In the genomic region with DNA sequence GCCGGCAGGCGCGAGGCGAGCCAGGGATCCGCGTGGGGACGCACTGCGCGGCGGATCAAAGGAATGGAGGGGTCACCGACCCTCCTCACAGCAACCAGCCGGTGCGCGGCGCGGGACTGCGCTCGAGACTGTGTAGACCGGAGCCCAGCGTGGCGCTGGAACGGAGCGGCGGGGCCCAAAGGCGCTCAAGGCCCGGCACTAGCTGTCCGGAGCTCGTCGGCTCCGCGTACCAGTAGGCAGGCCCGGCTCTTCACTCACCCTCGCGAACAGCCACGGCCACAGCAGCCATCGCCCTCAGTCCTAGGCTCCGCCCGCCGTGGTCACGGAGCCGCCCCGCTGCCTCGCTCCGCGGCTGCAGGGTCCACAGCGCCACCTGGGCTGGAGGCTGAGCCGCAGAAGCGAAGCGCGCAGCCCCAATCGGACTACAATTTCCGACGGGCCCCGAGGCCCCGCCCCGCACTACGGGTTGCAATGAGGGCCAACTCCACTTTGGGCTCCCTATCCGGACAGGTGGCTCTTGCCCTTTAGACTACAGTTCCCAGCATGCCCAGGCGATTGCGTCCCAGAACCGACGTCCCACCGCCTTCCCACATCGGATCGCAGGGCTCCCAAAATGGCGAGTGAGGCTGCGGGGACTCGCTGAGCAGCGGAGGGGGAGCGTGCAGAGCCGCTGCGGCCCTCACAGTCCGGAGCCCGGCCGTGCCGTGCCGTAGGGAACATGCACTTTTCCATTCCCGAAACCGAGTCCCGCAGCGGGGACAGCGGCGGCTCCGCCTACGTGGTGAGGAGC, we compare ENCODE assay signal across 1 cellular context.
A peak's percentile ranks its signal among the peaks of the same experiment; 100 is the strongest.
TF ChIP-seq lines count a peak whose summit lies in the region.

Gene EIF2B4 (minus strand): TSS at position 313 of the 790 bp plus-strand sequence. CDS start 24 bp downstream, at position 289.
A gene with protein sequence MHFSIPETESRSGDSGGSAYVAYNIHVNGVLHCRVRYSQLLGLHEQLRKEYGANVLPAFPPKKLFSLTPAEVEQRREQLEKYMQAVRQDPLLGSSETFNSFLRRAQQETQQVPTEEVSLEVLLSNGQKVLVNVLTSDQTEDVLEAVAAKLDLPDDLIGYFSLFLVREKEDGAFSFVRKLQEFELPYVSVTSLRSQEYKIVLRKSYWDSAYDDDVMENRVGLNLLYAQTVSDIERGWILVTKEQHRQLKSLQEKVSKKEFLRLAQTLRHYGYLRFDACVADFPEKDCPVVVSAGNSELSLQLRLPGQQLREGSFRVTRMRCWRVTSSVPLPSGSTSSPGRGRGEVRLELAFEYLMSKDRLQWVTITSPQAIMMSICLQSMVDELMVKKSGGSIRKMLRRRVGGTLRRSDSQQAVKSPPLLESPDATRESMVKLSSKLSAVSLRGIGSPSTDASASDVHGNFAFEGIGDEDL (plus strand): TSS at position 591 of the 790 bp plus-strand sequence. CDS start 128 bp downstream, at position 719.

TF ChIP-seq in K562, 482 proteins besides CTCF, POLR2A, EP300 and RAD21 (continued from another document and continues in another):
- peak; percentile 73 for TF ChIP-seq ZBTB40 (IDR thresholded peaks at IDR 0.05)
- no peak; the same call in 1 of the 2 replicates for TF ChIP-seq ZBTB40 (CRISPR knock-in tag; IDR thresholded peaks at IDR 0.05)
- TF ChIP-seq HNRNPK (IDR thresholded peaks at IDR 0.05; ENCODE audit: low read depth, low read length, poor library complexity, severe bottlenecking) = no peak
- no peak for TF ChIP-seq FOXK1 (CRISPR knock-in tag; IDR thresholded peaks at IDR 0.05; ENCODE audit: borderline replicate concordance)
- TF ChIP-seq CBFA2T2 (conservative IDR thresholded peaks at IDR 0.05) = no peak
- TF ChIP-seq NFYB (IDR thresholded peaks at IDR 0.05; ENCODE audit: extremely low read depth, insufficient read length) = no peak
- TF ChIP-seq XRCC5 (IDR thresholded peaks at IDR 0.05; ENCODE audit: low read depth, low read length) = peak; percentile 97
- peak; percentile 44; the same call in 1 of the 2 replicates for TF ChIP-seq KLF13 (tag; IDR thresholded peaks at IDR 0.05; ENCODE audit: borderline replicate concordance, low read depth)
- peak; percentile 77; the same call in 1 of the 2 replicates for TF ChIP-seq SREBF1 (IDR thresholded peaks at IDR 0.05; ENCODE audit: borderline replicate concordance, low read depth, low read length)
- TF ChIP-seq ZSCAN32 (CRISPR knock-in tag; IDR thresholded peaks at IDR 0.05) = 0 out of 2 replicates have a peak, but pooled peaks have one; percentile 44
- TF ChIP-seq, protein P1, sequence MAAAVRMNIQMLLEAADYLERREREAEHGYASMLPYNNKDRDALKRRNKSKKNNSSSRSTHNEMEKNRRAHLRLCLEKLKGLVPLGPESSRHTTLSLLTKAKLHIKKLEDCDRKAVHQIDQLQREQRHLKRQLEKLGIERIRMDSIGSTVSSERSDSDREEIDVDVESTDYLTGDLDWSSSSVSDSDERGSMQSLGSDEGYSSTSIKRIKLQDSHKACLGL (CRISPR knock-in tag; IDR thresholded peaks at IDR 0.05; ENCODE audit: borderline replicate concordance, poor library complexity, severe bottlenecking) = no peak
- TF ChIP-seq RHOXF2B (CRISPR knock-in tag; conservative IDR thresholded peaks at IDR 0.05) = no peak
- no peak for TF ChIP-seq CREBBP (IDR thresholded peaks at IDR 0.05; ENCODE audit: low read depth, low read length)
- peak; percentile 75 to 93 (median 77) for TF ChIP-seq YY1 (IDR thresholded peaks at IDR 0.05; ENCODE audit: borderline replicate concordance in 1 of 3, control insufficient read depth in 1 of 3, extremely low read depth in 1 of 3, insufficient read depth in 3 of 3, insufficient read length in 1 of 3, insufficient replicate concordance in 2 of 3, low read depth in 1 of 3, low read length in 2 of 3)
- no peak for TF ChIP-seq ZNF778 (CRISPR knock-in tag; IDR thresholded peaks at IDR 0.05)
- peak; percentile 88 for TF ChIP-seq ZBTB8A (IDR thresholded peaks at IDR 0.05; ENCODE audit: partially characterized antibody)
- TF ChIP-seq ELF1 (tag; IDR thresholded peaks at IDR 0.05) = peak; percentile 76; the same call in 1 of the 2 replicates
- TF ChIP-seq ETV6 (IDR thresholded peaks at IDR 0.05; ENCODE audit: borderline replicate concordance in 1 of 2, low read depth in 2 of 2, low read length in 1 of 2) = peak in 1 of 2 experiments; percentile 40; a peak in 2 of 4 replicates
- TF ChIP-seq ETV6 (CRISPR knock-in tag; IDR thresholded peaks at IDR 0.05; ENCODE audit: borderline replicate concordance) = no peak
- TF ChIP-seq ARID1B (IDR thresholded peaks at IDR 0.05) = peak; percentile 19; the same call in 1 of the 2 replicates
- TF ChIP-seq EHMT2 (IDR thresholded peaks at IDR 0.05) = no peak
- TF ChIP-seq KLF1 (tag; IDR thresholded peaks at IDR 0.05) = no peak
- no peak for TF ChIP-seq PTTG1 (tag; IDR thresholded peaks at IDR 0.05; ENCODE audit: low read depth)
- no peak for TF ChIP-seq CHD4 (IDR thresholded peaks at IDR 0.05; ENCODE audit: insufficient read depth, insufficient replicate concordance, low read depth, low read length, poor library complexity, severe bottlenecking)
- no peak for TF ChIP-seq ZNF324 (CRISPR knock-in tag; IDR thresholded peaks at IDR 0.05)
- no peak for TF ChIP-seq SNIP1 (IDR thresholded peaks at IDR 0.05; ENCODE audit: low read depth)
- peak; percentile 89 for TF ChIP-seq PHB (CRISPR knock-in tag; IDR thresholded peaks at IDR 0.05)
- TF ChIP-seq BDP1 (IDR thresholded peaks at IDR 0.05; ENCODE audit: insufficient read depth, insufficient read length) = no peak
- no peak for TF ChIP-seq SMAD1 (IDR thresholded peaks at IDR 0.05; ENCODE audit: low read depth, low read length, partially characterized antibody)
- no peak for TF ChIP-seq EWSR1 (IDR thresholded peaks at IDR 0.05; ENCODE audit: borderline replicate concordance, low read depth, partially characterized antibody)
- TF ChIP-seq STAT5A (IDR thresholded peaks at IDR 0.05; ENCODE audit: borderline replicate concordance, low read length) = no peak
- peak; percentile 36 for TF ChIP-seq ZFP36 (IDR thresholded peaks at IDR 0.05; ENCODE audit: low read depth, low read length, partially characterized antibody)
- TF ChIP-seq MECOM (CRISPR knock-in tag; IDR thresholded peaks at IDR 0.05) = no peak
- no peak for TF ChIP-seq NCOA6 (IDR thresholded peaks at IDR 0.05)
- no peak for TF ChIP-seq ZKSCAN3 (CRISPR knock-in tag; IDR thresholded peaks at IDR 0.05)
- TF ChIP-seq POLR2H (tag; IDR thresholded peaks at IDR 0.05; ENCODE audit: low read depth) = peak; percentile 18
- TF ChIP-seq EP400 (IDR thresholded peaks at IDR 0.05) = peak; percentile 89
- peak; percentile 97 for TF ChIP-seq ZSCAN29 (IDR thresholded peaks at IDR 0.05)
- TF ChIP-seq HNRNPLL (IDR thresholded peaks at IDR 0.05; ENCODE audit: low read depth, low read length, poor library complexity, severe bottlenecking) = no peak
- TF ChIP-seq BRCA1 (IDR thresholded peaks at IDR 0.05) = no peak
- TF ChIP-seq BRCA1 (CRISPR knock-in tag; IDR thresholded peaks at IDR 0.05) = no peak
- TF ChIP-seq, protein P2, sequence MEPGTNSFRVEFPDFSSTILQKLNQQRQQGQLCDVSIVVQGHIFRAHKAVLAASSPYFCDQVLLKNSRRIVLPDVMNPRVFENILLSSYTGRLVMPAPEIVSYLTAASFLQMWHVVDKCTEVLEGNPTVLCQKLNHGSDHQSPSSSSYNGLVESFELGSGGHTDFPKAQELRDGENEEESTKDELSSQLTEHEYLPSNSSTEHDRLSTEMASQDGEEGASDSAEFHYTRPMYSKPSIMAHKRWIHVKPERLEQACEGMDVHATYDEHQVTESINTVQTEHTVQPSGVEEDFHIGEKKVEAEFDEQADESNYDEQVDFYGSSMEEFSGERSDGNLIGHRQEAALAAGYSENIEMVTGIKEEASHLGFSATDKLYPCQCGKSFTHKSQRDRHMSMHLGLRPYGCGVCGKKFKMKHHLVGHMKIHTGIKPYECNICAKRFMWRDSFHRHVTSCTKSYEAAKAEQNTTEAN (CRISPR knock-in tag; IDR thresholded peaks at IDR 0.05) = no peak; the same call in 1 of the 2 replicates
- TF ChIP-seq, protein P3, sequence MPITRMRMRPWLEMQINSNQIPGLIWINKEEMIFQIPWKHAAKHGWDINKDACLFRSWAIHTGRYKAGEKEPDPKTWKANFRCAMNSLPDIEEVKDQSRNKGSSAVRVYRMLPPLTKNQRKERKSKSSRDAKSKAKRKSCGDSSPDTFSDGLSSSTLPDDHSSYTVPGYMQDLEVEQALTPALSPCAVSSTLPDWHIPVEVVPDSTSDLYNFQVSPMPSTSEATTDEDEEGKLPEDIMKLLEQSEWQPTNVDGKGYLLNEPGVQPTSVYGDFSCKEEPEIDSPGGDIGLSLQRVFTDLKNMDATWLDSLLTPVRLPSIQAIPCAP (CRISPR knock-in tag; IDR thresholded peaks at IDR 0.05; ENCODE audit: borderline replicate concordance) = no peak
- TF ChIP-seq ZNF134 (CRISPR knock-in tag; conservative IDR thresholded peaks at IDR 0.05) = no peak
- TF ChIP-seq MXI1 (IDR thresholded peaks at IDR 0.05; ENCODE audit: low read depth, low read length) = peak; percentile 75
- TF ChIP-seq CXXC5 (CRISPR knock-in tag; IDR thresholded peaks at IDR 0.05) = peak; percentile 96
- TF ChIP-seq SRSF9 (IDR thresholded peaks at IDR 0.05; ENCODE audit: borderline replicate concordance, low read depth, low read length) = no peak
- peak; percentile 17; the same call in 1 of the 2 replicates for TF ChIP-seq ZNF431 (CRISPR knock-in tag; IDR thresholded peaks at IDR 0.05)
- TF ChIP-seq ESRRB (CRISPR knock-in tag; IDR thresholded peaks at IDR 0.05; ENCODE audit: borderline replicate concordance) = no peak
- TF ChIP-seq, protein P4, sequence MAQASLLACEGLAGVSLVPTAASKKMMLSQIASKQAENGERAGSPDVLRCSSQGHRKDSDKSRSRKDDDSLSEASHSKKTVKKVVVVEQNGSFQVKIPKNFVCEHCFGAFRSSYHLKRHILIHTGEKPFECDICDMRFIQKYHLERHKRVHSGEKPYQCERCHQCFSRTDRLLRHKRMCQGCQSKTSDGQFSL (CRISPR knock-in tag; IDR thresholded peaks at IDR 0.05) = no peak; the same call in 1 of the 2 replicates
- TF ChIP-seq, protein P4 (tag; IDR thresholded peaks at IDR 0.05) = no peak
- TF ChIP-seq NELFE (IDR thresholded peaks at IDR 0.05; ENCODE audit: insufficient read depth, insufficient read length) = no peak
- TF ChIP-seq ZNF253 (CRISPR knock-in tag; conservative IDR thresholded peaks at IDR 0.05) = no peak
- TF ChIP-seq U2AF1 (optimal IDR thresholded peaks at IDR 0.05; ENCODE audit: low read depth, low read length) = peak; percentile 77
- no peak for TF ChIP-seq SREBF2 (CRISPR knock-in tag; IDR thresholded peaks at IDR 0.05)
